8 cellular contexts compared by ENCODE assay signal in the genomic region with DNA sequence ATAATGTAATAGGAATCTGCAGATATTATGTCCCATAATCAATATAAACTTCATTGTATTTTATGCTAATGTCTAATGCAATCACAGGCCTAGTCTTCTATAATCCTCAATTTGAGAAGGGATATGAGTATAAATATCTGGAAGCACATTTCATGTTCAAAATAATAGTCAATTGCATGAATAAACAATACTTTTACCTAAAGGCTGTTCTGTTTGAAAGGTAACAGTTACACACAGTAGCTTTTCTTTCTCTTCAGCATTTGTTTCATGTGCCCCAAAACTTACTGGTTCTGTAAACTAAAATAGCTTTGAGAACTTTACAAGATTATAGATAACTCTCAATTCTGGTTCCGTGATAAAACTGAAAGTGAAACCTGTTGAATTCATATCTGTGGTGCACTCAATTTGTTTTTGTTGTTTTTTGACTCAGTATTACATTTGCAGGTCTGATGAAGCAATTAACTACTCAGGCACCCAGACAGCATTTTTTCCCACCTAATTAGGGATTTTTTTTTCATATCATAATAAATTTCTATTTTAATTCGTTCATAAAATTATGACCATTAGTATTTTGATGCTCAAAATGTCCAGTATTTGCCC.
DNase-seq lines count a peak whose midpoint lies in the region; ATAC-seq and TF ChIP-seq lines count a peak whose summit lies in the region.

No MANE protein-coding gene starts in this region.

- peak overlapping the region; percentile 46 for H3K4me2 ChIP-seq in skeletal muscle satellite cell (ENCODE audit: low read length)
- no peak overlapping the region for H3K4me2 ChIP-seq in neural progenitor cell

- TF ChIP-seq CTCF in astrocyte of the spinal cord (IDR thresholded peaks at IDR 0.05; ENCODE audit: low read depth, low read length) (no peak), neural progenitor cell (IDR thresholded peaks at IDR 0.05) (no peak)

- no peak overlapping the region for H3K4me3 ChIP-seq in astrocyte of the spinal cord (ENCODE audit: low read depth, low read length)
- peak overlapping the region; percentile 1 for H3K4me3 ChIP-seq in skeletal muscle satellite cell (ENCODE audit: low read length)
- H3K4me3 ChIP-seq in neural progenitor cell, result no peak overlapping the region

- no peaks in the 10 kb centered on the region for H3F3A ChIP-seq in neural progenitor cell (ENCODE audit: low read depth)

- H3K36me3 ChIP-seq in skeletal muscle satellite cell (ENCODE audit: insufficient read depth, low read length) (no peaks in the 10 kb centered on the region), neural progenitor cell (no peaks in the 10 kb centered on the region)

- no peak overlapping the region for H3K27ac ChIP-seq in neural progenitor cell

- H3K4me1 Mint-ChIP-seq in neural progenitor cell, result no peaks in the 10 kb centered on the region

- H3K9ac ChIP-seq in skeletal muscle satellite cell (ENCODE audit: low read depth, low read length), result peak overlapping the region; percentile 23
- no peak overlapping the region for H3K9ac ChIP-seq in neural progenitor cell

- H3K27me3 Mint-ChIP-seq in neural progenitor cell (ENCODE audit: insufficient read depth, low read depth), result no peaks in the 10 kb centered on the region

- peak; percentile 39 for DNase-seq in ACHN
- peak; percentile 23 for DNase-seq in astrocyte of the spinal cord (ENCODE audit: low read depth, low spot score)
- DNase-seq in NCI-H2029 treated with DMSO at 0.1 percent for 48 hours (lab: John Stamatoyannopoulos, UW), result no peak
- no peak for DNase-seq in neural progenitor cell (ENCODE audit: low spot score)
- no peak for DNase-seq in epidermal melanocyte (ENCODE audit: insufficient read length, low spot score)

- H3K9me3 ChIP-seq in skeletal muscle satellite cell (replicated peaks; ENCODE audit: low read length), result no peaks in the 10 kb centered on the region
- no peaks in the 10 kb centered on the region for H3K9me3 ChIP-seq in neural progenitor cell (ENCODE audit: low read depth)

- no peak overlapping the region for H3K4me3 Mint-ChIP-seq in neural progenitor cell

- H3K79me2 ChIP-seq in neural progenitor cell (ENCODE audit: low read depth), result no peaks in the 10 kb centered on the region

- H2AFZ ChIP-seq in neural progenitor cell (replicated peaks), result no peak overlapping the region

- no peaks in the 10 kb centered on the region for H3K4me1 ChIP-seq in skeletal muscle satellite cell (ENCODE audit: control insufficient read depth, insufficient read depth, low read length)
- H3K4me1 ChIP-seq in neural progenitor cell, result no peaks in the 10 kb centered on the region

- H3K27ac Mint-ChIP-seq in neural progenitor cell, result no peak overlapping the region

- H4K20me1 ChIP-seq in neural progenitor cell (ENCODE audit: low read depth), result no peaks in the 10 kb centered on the region

- ATAC-seq in GM19351 (IDR thresholded peaks at IDR 0.05; ENCODE audit: unreplicated experiment), result peak; percentile 80
- ATAC-seq in HG03520 (IDR thresholded peaks at IDR 0.05; ENCODE audit: unreplicated experiment), result peak; percentile 70

- H3K9me3 Mint-ChIP-seq in neural progenitor cell, result no peaks in the 10 kb centered on the region

- H3K36me3 Mint-ChIP-seq in neural progenitor cell, result no peaks in the 10 kb centered on the region

- in situ Hi-C loops in ACHN (cut with HindIII; ENCODE audit: low pct_ligation_motif_present, low pct_unique_long_range_greater_than_20kb, low sequenced_read_pairs) (no loop called here), astrocyte of the spinal cord (cut with HindIII; ENCODE audit: low sequenced_read_pairs) (no loop called here)

- H3K27me3 ChIP-seq in skeletal muscle satellite cell (ENCODE audit: control insufficient read depth, insufficient read depth, low read length), result no peaks in the 10 kb centered on the region
- no peaks in the 10 kb centered on the region for H3K27me3 ChIP-seq in neural progenitor cell

Comparison
In these comparisons a context has a peak if more than half of its experiments do, and no peak if none do; other contexts are left out.
1. DNase-seq: peak in ACHN (single experiment) and astrocyte of the spinal cord (single experiment); none in NCI-H2029 treated with DMSO at 0.1 percent for 48 hours (single experiment), neural progenitor cell (single experiment) and epidermal melanocyte (single experiment).